ENCODE assay signal across 8 cellular contexts in the genomic region with DNA sequence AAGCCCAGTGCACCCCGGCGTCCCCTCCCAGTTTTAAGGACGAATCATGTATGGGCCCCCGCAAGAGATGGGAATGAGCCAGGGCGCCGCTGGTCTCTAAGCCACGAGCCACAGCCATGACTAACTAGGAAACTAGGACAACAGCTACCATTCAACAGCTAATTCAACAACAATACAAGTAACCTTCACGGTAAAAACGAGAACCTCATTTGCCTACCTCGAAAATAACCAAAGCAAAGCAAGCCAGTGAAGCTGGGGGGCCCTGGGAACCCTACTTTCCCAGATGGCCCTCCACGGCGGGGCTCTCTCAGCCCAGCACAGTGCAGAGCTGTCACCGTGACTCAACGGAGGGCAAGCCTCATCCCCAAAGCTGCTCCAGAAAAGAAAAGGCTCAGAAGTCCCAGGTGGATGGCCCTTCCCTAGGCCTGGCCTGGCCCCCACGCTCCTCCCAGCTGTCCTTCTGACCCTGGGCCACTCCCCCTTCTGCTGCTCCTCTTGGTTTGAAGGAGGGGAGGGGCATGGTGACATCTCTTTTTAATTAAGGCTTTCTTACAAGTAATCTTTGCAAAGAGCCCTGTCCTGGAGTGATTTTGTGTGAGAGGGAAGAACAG.
DNase-seq lines count a peak whose midpoint lies in the region; ATAC-seq, FAIRE-seq and TF ChIP-seq lines count a peak whose summit lies in the region.

No MANE protein-coding gene starts in this region.

- FAIRE-seq in urothelium cell line (lab: Jason Lieb, UNC) (no peak), GM12891 (lab: Jason Lieb, UNC) (no peak)

- H3K4me3 ChIP-seq in PC-3 (ENCODE audit: low read length), result peak overlapping the region; percentile 38; the same call in 1 of the 2 replicates
- no peak overlapping the region for H3K4me3 ChIP-seq in mesodermal cell (ENCODE audit: extremely low read depth, insufficient read depth, low read length, poor library complexity, severe bottlenecking)

- H3K9ac ChIP-seq in PC-3 (ENCODE audit: low read length), result peak overlapping the region; percentile 65

- intact Hi-C loops in PC-3 (cut with micrococcal nuclease), result no loop called here

- H3K4me3 Mint-ChIP-seq in central memory CD8-positive, alpha-beta T cell, result peak overlapping the region; percentile 79

- H3K4me1 Mint-ChIP-seq in central memory CD8-positive, alpha-beta T cell, result peaks cover 40% of the 10 kb centered on the region

- DNase-seq in DMS53 (lab: John Stamatoyannopoulos, UW) (peak; percentile 84), PC-3 (peak; percentile 45), urothelium cell line (ENCODE audit: low spot score) (peak; percentile 58), NCI-H345 (lab: John Stamatoyannopoulos, UW) (no peak), GM12891 (ENCODE audit: insufficient read length, low spot score) (no peak), DMS79 (lab: John Stamatoyannopoulos, UW) (no peak)
- no peak for DNase-seq in central memory CD8-positive, alpha-beta T cell (ENCODE audit: low spot score in 2 of 2)

- no peaks in the 10 kb centered on the region for H3K9me2 ChIP-seq in PC-3 (replicated peaks; ENCODE audit: low read length)

- H3K27ac Mint-ChIP-seq in central memory CD8-positive, alpha-beta T cell (ENCODE audit: low read depth), result peak overlapping the region; percentile 91

- peak overlapping the region; percentile 31; the same call in 1 of the 2 replicates for H2AFZ ChIP-seq in PC-3 (ENCODE audit: low read length)

- H3K9me3 ChIP-seq in PC-3 (ENCODE audit: low read length), result no peaks in the 10 kb centered on the region
- no peaks in the 10 kb centered on the region for H3K9me3 ChIP-seq in mesodermal cell (ENCODE audit: control insufficient read depth, low read length)

- H3K4me1 ChIP-seq in PC-3 (ENCODE audit: insufficient read depth, low read length) (peaks cover 30% of the 10 kb centered on the region), mesodermal cell (ENCODE audit: control insufficient read depth, insufficient read depth, low read length, poor library complexity, severe bottlenecking) (peaks cover 13% of the 10 kb centered on the region)

- peak overlapping the region; percentile 87 for H3K27ac ChIP-seq in PC-3 (ENCODE audit: low read length)
- peak overlapping the region; percentile 53 for H3K27ac ChIP-seq in mesodermal cell (ENCODE audit: low read depth, low read length, severe bottlenecking)

- no peaks in the 10 kb centered on the region for H3K9me3 Mint-ChIP-seq in central memory CD8-positive, alpha-beta T cell

- peak; percentile 51 for ATAC-seq in PC-3
- peak; percentile 27 for ATAC-seq in central memory CD8-positive, alpha-beta T cell (replicated peaks; ENCODE audit: extremely low read depth, poor library complexity, severe bottlenecking)

- H3K27me3 ChIP-seq in PC-3 (ENCODE audit: low read length), result no peaks in the 10 kb centered on the region

- peaks cover 62% of the 10 kb centered on the region for H3K79me2 ChIP-seq in PC-3 (ENCODE audit: low read length)

- CTCF ChIA-PET in PC-3 (lab: Charles Lee), result no interaction called here

- H3K36me3 Mint-ChIP-seq in central memory CD8-positive, alpha-beta T cell (ENCODE audit: insufficient read depth), result peaks cover 8% of the 10 kb centered on the region

- no TSS peak for BruUV-seq in PC-3 (replicated peaks; lab: Mats Ljungman, UMichigan)

- TF ChIP-seq POLR2A in GM12891 (IDR thresholded peaks at IDR 0.05; ENCODE audit: low read depth, low read length), result no peak

- no peak for TF ChIP-seq CTCF in PC-3 (conservative IDR thresholded peaks at IDR 0.05; ENCODE audit: low read depth, low read length)

- no peaks in the 10 kb centered on the region for H4K20me1 ChIP-seq in PC-3 (ENCODE audit: low read length)

- H3K4me2 ChIP-seq in PC-3 (ENCODE audit: low read length), result peak overlapping the region; percentile 79

- 93 to 97% methylated on average over 10 to 15 of the region's 15 CpGs for WGBS in mesodermal cell (ENCODE audit: insufficient coverage in 2 of 2), 2 experiments

- no peaks in the 10 kb centered on the region for H3K27me3 Mint-ChIP-seq in central memory CD8-positive, alpha-beta T cell

- POLR2A ChIA-PET in PC-3 (lab: Charles Lee; ENCODE audit: unreplicated experiment), result interaction anchor here (1.1 kb wide), 1 partner anchor 127 kb away, joined by 6 read pairs; no protein-coding TSS in a partner anchor

- H3K36me3 ChIP-seq in PC-3 (ENCODE audit: low read depth, low read length) (no peaks in the 10 kb centered on the region), mesodermal cell (ENCODE audit: control insufficient read depth, insufficient read depth, low read length) (no peaks in the 10 kb centered on the region)

- H3F3A ChIP-seq in PC-3 (ENCODE audit: low read length, unreplicated experiment), result no peaks in the 10 kb centered on the region

TF ChIP-seq in GM12891, 5 proteins besides CTCF, POLR2A, EP300 and RAD21:
- no peak for TF ChIP-seq TAF1 (IDR thresholded peaks at IDR 0.05; ENCODE audit: low read depth, low read length)
- TF ChIP-seq SPI1 (IDR thresholded peaks at IDR 0.05; ENCODE audit: low read depth, low read length), result no peak
- no peak for TF ChIP-seq PAX5 (IDR thresholded peaks at IDR 0.05; ENCODE audit: insufficient read depth, low read length, severe bottlenecking)
- no peak for TF ChIP-seq POU2F2 (IDR thresholded peaks at IDR 0.05; ENCODE audit: low read depth, low read length)
- no peak for TF ChIP-seq POLR2AphosphoS5 (IDR thresholded peaks at IDR 0.05; ENCODE audit: low read depth, low read length)
TF ChIP-seq in GM12891: peak in this region for 0.

Comparison
In these comparisons a context has a peak if more than half of its experiments do, and no peak if none do; other contexts are left out.
1. DNase-seq: peak in DMS53 (single experiment), PC-3 (single experiment) and urothelium cell line (single experiment); none in central memory CD8-positive, alpha-beta T cell (0 of 2), NCI-H345 (single experiment), GM12891 (single experiment) and DMS79 (single experiment).